31 cellular contexts compared by ENCODE assay signal in genomic region chr3:185986201-185986600, GRCh38. TPM values are rescaled to one million over a fixed set of nuclear protein-coding genes. Genes with fewer than 3 reads are reported as not detected.
DNase-seq lines count a peak whose midpoint lies in the region; ATAC-seq and TF ChIP-seq lines count a peak whose summit lies in the region.
"Had no signal": no experiment of that assay in that cellular context is flagged by ENCODE, and none has a peak within 500 bp of the region (broad histone marks: within the 10 kb centered on the region; RNA-seq: fewer than 3 reads in every experiment).

No MANE protein-coding gene starts in this region.

- H3F3A ChIP-seq in GM23338 (replicated peaks; ENCODE audit: low read depth) = no peaks in the 10 kb centered on the region; the same call in 1 of the 2 replicates
- peaks cover 7% of the 10 kb centered on the region for H3F3A ChIP-seq in neural progenitor cell (ENCODE audit: low read depth)

- H3K9ac ChIP-seq in SK-N-MC (ENCODE audit: insufficient read length) (no peak overlapping the region), neural progenitor cell (no peak overlapping the region)

- H2AFZ ChIP-seq in GM23338 = peak overlapping the region; percentile 78
- no peak overlapping the region for H2AFZ ChIP-seq in neural progenitor cell (replicated peaks)
- H2AFZ ChIP-seq: hepatocyte had no signal

- H3K4me3 Mint-ChIP-seq in activated CD4-positive, alpha-beta T cell treated with anti-CD3 and anti-CD28 coated beads, Interleukin-2, amount 10 ng/mL, durations not matched to agents 24 days and 14 days = no peak overlapping the region
- H3K4me3 Mint-ChIP-seq in GM23338 (no peak overlapping the region), neural progenitor cell (no peak overlapping the region)
- H3K4me3 Mint-ChIP-seq: activated naive CD8-positive, alpha-beta T cell treated with anti-CD3 and anti-CD28 coated beads, Interleukin-2, amount 10 ng/mL, durations not matched to agents 7 days and 5 days; effector memory CD8-positive, alpha-beta T cell; mesothelial cell of epicardium had no signal

- H3K27me3 ChIP-seq in GM23338 (ENCODE audit: insufficient read depth) = no peaks in the 10 kb centered on the region
- H3K27me3 ChIP-seq in neural progenitor cell = peaks cover 18% of the 10 kb centered on the region
- H3K27me3 ChIP-seq: ascending aorta, gastrocnemius medialis, hepatocyte, Peyer's patch, SJCRH30, tibial artery had no signal

- no peaks in the 10 kb centered on the region for H3K9me3 Mint-ChIP-seq in activated CD4-positive, alpha-beta T cell treated with anti-CD3 and anti-CD28 coated beads, Interleukin-2, amount 10 ng/mL, durations not matched to agents 24 days and 14 days
- H3K9me3 Mint-ChIP-seq in GM23338 = no peaks in the 10 kb centered on the region; the same call in 2 of the 3 replicates
- no peaks in the 10 kb centered on the region for H3K9me3 Mint-ChIP-seq in neural progenitor cell
- H3K9me3 Mint-ChIP-seq: activated naive CD8-positive, alpha-beta T cell treated with anti-CD3 and anti-CD28 coated beads, Interleukin-2, amount 10 ng/mL, durations not matched to agents 7 days and 5 days; effector memory CD8-positive, alpha-beta T cell; immature natural killer cell; mesothelial cell of epicardium; naive B cell had no signal

- no peaks in the 10 kb centered on the region for H3K36me3 ChIP-seq in GM23338 (ENCODE audit: insufficient read depth)
- no peaks in the 10 kb centered on the region for H3K36me3 ChIP-seq in SK-N-MC (ENCODE audit: insufficient read depth, low read length)
- H3K36me3 ChIP-seq in neural progenitor cell = no peaks in the 10 kb centered on the region
- H3K36me3 ChIP-seq: ascending aorta, cardiac muscle cell, gastrocnemius medialis, left lung, Peyer's patch, SJCRH30, stomach, tibial artery had no signal

- no peak for ATAC-seq in GM23338
- ATAC-seq in GM21717 (IDR thresholded peaks at IDR 0.05; ENCODE audit: unreplicated experiment) = no peak
- ATAC-seq: effector memory CD8-positive, alpha-beta T cell; gastrocnemius medialis; GM12878; left lung had no signal

- peak; percentile 62 for DNase-seq in activated CD4-positive, alpha-beta T cell treated with anti-CD3 and anti-CD28 coated beads, Interleukin-2, amount 10 ng/mL, durations not matched to agents 24 days and 14 days
- no peak for DNase-seq in activated CD4-positive, alpha-beta T cell treated with anti-CD3 and anti-CD28 coated beads for 4 hours
- DNase-seq in GM23338 (ENCODE audit: low spot score) (no peak), SK-N-MC (ENCODE audit: low read depth, low spot score) (no peak), neural progenitor cell (ENCODE audit: low spot score) (no peak), putamen (ENCODE audit: low spot score) (no peak), MV-4-11 (lab: John Stamatoyannopoulos, UW) (no peak)
- DNase-seq: activated naive CD8-positive, alpha-beta T cell treated with anti-CD3 and anti-CD28 coated beads, Interleukin-2, amount 10 ng/mL, durations not matched to agents 7 days and 5 days; Caco-2; gastrocnemius medialis; left lung; naive B cell; NCI-H1092; NCI-H187; NCI-H69; Peyer's patch; SJCRH30; stimulated activated CD8-positive, alpha-beta memory T cell treated with anti-CD3 and anti-CD28 coated beads, Interleukin-4, amount 100 ng/mL, for 48 hours; stomach; tibial artery had no signal

- H3K9me2 ChIP-seq in GM23338 (ENCODE audit: insufficient read depth) = no peaks in the 10 kb centered on the region

- H3K9me3 ChIP-seq in SK-N-MC (ENCODE audit: low read depth, low read length) (no peaks in the 10 kb centered on the region), neural progenitor cell (ENCODE audit: low read depth) (no peaks in the 10 kb centered on the region)
- H3K9me3 ChIP-seq: ascending aorta, Caco-2, gastrocnemius medialis, left lung, Peyer's patch, SJCRH30, stomach, tibial artery had no signal

- no peak overlapping the region for H3K4me3 ChIP-seq in GM23338
- no peak overlapping the region for H3K4me3 ChIP-seq in SK-N-MC
- no peak overlapping the region for H3K4me3 ChIP-seq in neural progenitor cell
- H3K4me3 ChIP-seq: ascending aorta, cardiac muscle cell, coronary artery, gastrocnemius medialis, GM12878, hepatocyte, left lung, Peyer's patch, SJCRH30, skin epidermis, stomach, tibial artery had no signal

- H3K4me1 Mint-ChIP-seq in activated CD4-positive, alpha-beta T cell treated with anti-CD3 and anti-CD28 coated beads, Interleukin-2, amount 10 ng/mL, durations not matched to agents 24 days and 14 days = peaks cover 4% of the 10 kb centered on the region
- H3K4me1 Mint-ChIP-seq in GM23338 (no peaks in the 10 kb centered on the region; the same call in 2 of the 3 replicates), neural progenitor cell (peaks cover 11% of the 10 kb centered on the region)
- H3K4me1 Mint-ChIP-seq: activated naive CD8-positive, alpha-beta T cell treated with anti-CD3 and anti-CD28 coated beads, Interleukin-2, amount 10 ng/mL, durations not matched to agents 7 days and 5 days; immature natural killer cell; mesothelial cell of epicardium had no signal

- H3K4me1 ChIP-seq in GM23338 (ENCODE audit: insufficient read depth) (no peaks in the 10 kb centered on the region), neural progenitor cell (peaks cover 14% of the 10 kb centered on the region)
- H3K4me1 ChIP-seq: Caco-2, gastrocnemius medialis, SJCRH30 had no signal

- H3K27me3 Mint-ChIP-seq in activated CD4-positive, alpha-beta T cell treated with anti-CD3 and anti-CD28 coated beads, Interleukin-2, amount 10 ng/mL, durations not matched to agents 24 days and 14 days = peaks cover 21% of the 10 kb centered on the region
- H3K27me3 Mint-ChIP-seq in GM23338 (ENCODE audit: insufficient read depth, low read depth, poor library complexity) (peaks cover 8% of the 10 kb centered on the region), neural progenitor cell (ENCODE audit: insufficient read depth, low read depth) (peaks cover 4% of the 10 kb centered on the region)

- H3K27ac Mint-ChIP-seq in activated CD4-positive, alpha-beta T cell treated with anti-CD3 and anti-CD28 coated beads, Interleukin-2, amount 10 ng/mL, durations not matched to agents 24 days and 14 days = no peak overlapping the region
- no peak overlapping the region for H3K27ac Mint-ChIP-seq in GM23338
- H3K27ac Mint-ChIP-seq in neural progenitor cell = peak overlapping the region; percentile 69
- H3K27ac Mint-ChIP-seq: activated naive CD8-positive, alpha-beta T cell treated with anti-CD3 and anti-CD28 coated beads, Interleukin-2, amount 10 ng/mL, durations not matched to agents 7 days and 5 days; effector memory CD8-positive, alpha-beta T cell; immature natural killer cell; mesothelial cell of epicardium; naive B cell had no signal

- no peaks in the 10 kb centered on the region for H3K36me3 Mint-ChIP-seq in activated CD4-positive, alpha-beta T cell treated with anti-CD3 and anti-CD28 coated beads, Interleukin-2, amount 10 ng/mL, durations not matched to agents 24 days and 14 days (ENCODE audit: low read depth)
- H3K36me3 Mint-ChIP-seq in GM23338 (ENCODE audit: low read depth) = no peaks in the 10 kb centered on the region
- H3K36me3 Mint-ChIP-seq in neural progenitor cell = no peaks in the 10 kb centered on the region
- H3K36me3 Mint-ChIP-seq: activated naive CD8-positive, alpha-beta T cell treated with anti-CD3 and anti-CD28 coated beads, Interleukin-2, amount 10 ng/mL, durations not matched to agents 7 days and 5 days; immature natural killer cell; mesothelial cell of epicardium; naive B cell had no signal

- TF ChIP-seq CTCF in GM23338 (conservative IDR thresholded peaks at IDR 0.05; ENCODE audit: low read depth in 2 of 2) (no peak), neural progenitor cell (IDR thresholded peaks at IDR 0.05) (no peak)

- H3K4me2 ChIP-seq in GM23338 (no peak overlapping the region), neural progenitor cell (no peak overlapping the region)
- H3K4me2 ChIP-seq: hepatocyte had no signal

- H3K27ac ChIP-seq in GM23338 (ENCODE audit: low read depth) (no peak overlapping the region), SK-N-MC (0 out of 2 replicates have a peak overlapping the region, but pooled peaks have one; percentile 72), neural progenitor cell (no peak overlapping the region)
- H3K27ac ChIP-seq: ascending aorta, C4-2B, cardiac muscle cell, coronary artery, gastrocnemius medialis, hepatocyte, left lung, Peyer's patch, SJCRH30, skin epidermis, stomach, tibial artery had no signal

- H3K79me2 ChIP-seq in GM23338 (replicated peaks; ENCODE audit: insufficient read depth) (no peaks in the 10 kb centered on the region), neural progenitor cell (ENCODE audit: low read depth) (no peaks in the 10 kb centered on the region)
- H3K79me2 ChIP-seq: hepatocyte had no signal

- intact Hi-C loops in activated CD4-positive, alpha-beta T cell treated with anti-CD3 and anti-CD28 coated beads, Interleukin-2, amount 10 ng/mL, durations not matched to agents 24 days and 14 days (cut with micrococcal nuclease) = loop anchor here (10.0 kb wide), 1 partner anchor 839 kb away; no protein-coding TSS in a partner anchor

- H4K20me1 ChIP-seq in GM23338 (replicated peaks; ENCODE audit: insufficient read depth) (no peaks in the 10 kb centered on the region), neural progenitor cell (ENCODE audit: low read depth) (no peaks in the 10 kb centered on the region)

RNA-seq across cellular contexts. Expression of gene TRA2B, which starts 48.4 kb away (rescaled TPM):
- 311 and 314 TPM in 2 replicates for total RNA-seq in activated CD4-positive, alpha-beta T cell treated with anti-CD3 and anti-CD28 coated beads, Interleukin-2, amount 10 ng/mL, durations not matched to agents 24 days and 14 days
- 323 and 602 TPM in 2 replicates for total RNA-seq in GM23338 (2014; rRNA removed; shearing (Covaris generic))
- 360 and 368 TPM in 2 replicates for polyA plus RNA-seq in GM23338 (2016; fragmentation: Nextera tagmentation; extraction: Ambion mirVana)
- 310 and 431 TPM in 2 replicates for total RNA-seq in neural progenitor cell (ENCODE audit: low replicate concordance)
